ENCODE assay signal across 8 cellular contexts in the genomic region with DNA sequence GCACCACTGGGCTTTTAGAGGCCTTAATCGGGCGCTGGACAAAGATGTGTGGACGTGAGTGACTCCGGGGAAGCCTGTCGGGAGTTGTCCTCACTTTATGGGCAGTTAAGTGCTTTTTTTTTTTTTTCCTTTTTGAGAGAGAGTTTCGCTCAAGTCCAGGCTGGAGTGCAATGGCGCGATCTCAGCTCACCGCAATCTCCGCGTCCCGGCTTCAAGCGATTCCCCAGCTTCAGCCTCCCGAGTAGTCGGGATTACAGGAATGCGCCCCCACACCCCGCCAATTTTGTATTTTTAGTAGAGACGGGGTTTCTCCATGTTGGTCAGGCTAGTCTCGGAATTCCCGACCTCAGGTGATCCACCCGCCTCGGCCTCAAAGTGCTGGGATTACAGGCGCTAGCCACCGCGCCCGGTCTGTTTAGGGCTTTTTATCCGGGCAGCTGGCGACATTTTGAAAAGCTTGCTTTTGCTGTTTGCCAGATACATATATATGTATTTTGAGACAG. TPM values are rescaled to one million over a fixed set of nuclear protein-coding genes. Genes with fewer than 3 reads are reported as not detected.
DNase-seq lines count a peak whose midpoint lies in the region; ATAC-seq and TF ChIP-seq lines count a peak whose summit lies in the region.

No MANE protein-coding gene starts in this region.

- H3K27me3 ChIP-seq in GM23338 (ENCODE audit: insufficient read depth) (no peaks in the 10 kb centered on the region), right atrium auricular region (no peaks in the 10 kb centered on the region), skeletal muscle satellite cell (ENCODE audit: control insufficient read depth, insufficient read depth, low read length) (no peaks in the 10 kb centered on the region)

- TF ChIP-seq CTCF in GM23338 (conservative IDR thresholded peaks at IDR 0.05; ENCODE audit: low read depth in 2 of 2) (no peak), activated B cell treated with CpG ODN at 0.5 μM for 24 hours (IDR thresholded peaks at IDR 0.05) (no peak), right atrium auricular region (IDR thresholded peaks at IDR 0.05) (no peak)

- H3K9me3 ChIP-seq in right atrium auricular region (no peaks in the 10 kb centered on the region), skeletal muscle satellite cell (replicated peaks; ENCODE audit: low read length) (no peaks in the 10 kb centered on the region)

- CTCF ChIA-PET in activated B cell treated with CpG ODN at 0.5 μM for 24 hours (lab: Charles Lee) = interaction anchor here (1.0 kb wide), 1 partner anchor 322 kb away, joined by 3 read pairs; no protein-coding TSS in a partner anchor

- H3K4me1 ChIP-seq in GM23338 (ENCODE audit: insufficient read depth) (peaks cover 14% of the 10 kb centered on the region), right atrium auricular region (peaks cover 0 to 18% of the 10 kb centered on the region in 2 donors), skeletal muscle satellite cell (ENCODE audit: control insufficient read depth, insufficient read depth, low read length) (peaks cover 6% of the 10 kb centered on the region)

- H3K36me3 ChIP-seq in GM23338 (ENCODE audit: insufficient read depth) = no peaks in the 10 kb centered on the region
- no peaks in the 10 kb centered on the region for H3K36me3 ChIP-seq in right atrium auricular region
- H3K36me3 ChIP-seq in skeletal muscle satellite cell (ENCODE audit: insufficient read depth, low read length) = no peaks in the 10 kb centered on the region

- H3K79me2 ChIP-seq in GM23338 (replicated peaks; ENCODE audit: insufficient read depth) = peaks cover 56% of the 10 kb centered on the region

- H3K9me3 Mint-ChIP-seq in GM23338 (no peaks in the 10 kb centered on the region; the same call in 2 of the 3 replicates), activated B cell treated with CpG ODN at 0.5 μM for 24 hours (no peaks in the 10 kb centered on the region)

- H3F3A ChIP-seq in GM23338 (replicated peaks; ENCODE audit: low read depth) = no peaks in the 10 kb centered on the region; the same call in 1 of the 2 replicates

- DNase-seq in GM23338 (ENCODE audit: low spot score) (peak; percentile 48), activated B cell treated with CpG ODN at 0.5 μM for 24 hours (no peak), right atrium auricular region (ENCODE audit: low spot score) (no peak), HPDE6-E6E7 (ENCODE audit: extremely low spot score) (no peak), DMS153 (lab: John Stamatoyannopoulos, UW) (no peak)

- intact Hi-C loops in activated B cell treated with CpG ODN at 0.5 μM for 24 hours (cut with micrococcal nuclease) = loop anchor here (5.0 kb wide), 5 partner anchors 33 to 867 kb away; a partner anchor contains a TSS

- H3K36me3 Mint-ChIP-seq in GM23338 (ENCODE audit: low read depth) = peaks cover 25% of the 10 kb centered on the region
- H3K36me3 Mint-ChIP-seq in activated B cell treated with CpG ODN at 0.5 μM for 24 hours (ENCODE audit: low read depth) = peaks cover 6% of the 10 kb centered on the region

- H3K4me3 ChIP-seq in GM23338 (peak overlapping the region; percentile 98), right atrium auricular region (peak overlapping the region; percentile 74 to 92), skeletal muscle satellite cell (ENCODE audit: low read length) (peak overlapping the region; percentile 88)

- POLR2A ChIA-PET in activated B cell treated with CpG ODN at 0.5 μM for 24 hours (lab: Charles Lee) = interaction anchor here (0.6 to 1.9 kb wide), 4 partner anchors 12 to 382 kb away, joined by 3 to 9 read pairs (median 8); a partner anchor contains a TSS

- peak overlapping the region; percentile 74 for H3K9ac ChIP-seq in skeletal muscle satellite cell (ENCODE audit: low read depth, low read length)

- ATAC-seq in GM23338 (no peak), activated B cell treated with CpG ODN at 0.5 μM for 24 hours (ENCODE audit: low read depth) (no peak), GM18868 (IDR thresholded peaks at IDR 0.05; ENCODE audit: unreplicated experiment) (no peak), GM19463 (IDR thresholded peaks at IDR 0.05; ENCODE audit: unreplicated experiment) (no peak)

- peaks cover 49% of the 10 kb centered on the region for H4K20me1 ChIP-seq in GM23338 (replicated peaks; ENCODE audit: insufficient read depth)

- peak overlapping the region; percentile 99 for H3K4me2 ChIP-seq in GM23338
- H3K4me2 ChIP-seq in skeletal muscle satellite cell (ENCODE audit: low read length) = peak overlapping the region; percentile 94

- H3K27ac ChIP-seq in GM23338 (ENCODE audit: low read depth) (peak overlapping the region; percentile 84), right atrium auricular region (peak overlapping the region; percentile 91 to 93)

- peaks cover 11% of the 10 kb centered on the region for H3K27me3 Mint-ChIP-seq in GM23338 (ENCODE audit: insufficient read depth, low read depth, poor library complexity)
- no peaks in the 10 kb centered on the region for H3K27me3 Mint-ChIP-seq in activated B cell treated with CpG ODN at 0.5 μM for 24 hours

- peaks cover 10% of the 10 kb centered on the region for H3K4me1 Mint-ChIP-seq in GM23338
- peaks cover 22% of the 10 kb centered on the region for H3K4me1 Mint-ChIP-seq in activated B cell treated with CpG ODN at 0.5 μM for 24 hours

- H3K4me3 Mint-ChIP-seq in GM23338 = peak overlapping the region; percentile 94
- peak overlapping the region; percentile 92 for H3K4me3 Mint-ChIP-seq in activated B cell treated with CpG ODN at 0.5 μM for 24 hours

- H3K9me2 ChIP-seq in GM23338 (ENCODE audit: insufficient read depth) = no peaks in the 10 kb centered on the region

- peak overlapping the region; percentile 98; the same call in 1 of the 2 replicates for H3K27ac Mint-ChIP-seq in GM23338
- peak overlapping the region; percentile 83 for H3K27ac Mint-ChIP-seq in activated B cell treated with CpG ODN at 0.5 μM for 24 hours

- H2AFZ ChIP-seq in GM23338 = no peak overlapping the region

TF ChIP-seq in GM23338, 12 proteins besides CTCF, POLR2A, EP300 and RAD21:
- TF ChIP-seq EZH2 (IDR thresholded peaks at IDR 0.05; ENCODE audit: low read depth, unreplicated experiment) (no peak), ZNF114 (CRISPR knock-in tag; IDR thresholded peaks at IDR 0.05) (no peak), EZH2phosphoT487 (IDR thresholded peaks at IDR 0.05; ENCODE audit: unreplicated experiment) (no peak), POLR2AphosphoS5 (IDR thresholded peaks at IDR 0.05; ENCODE audit: low read depth) (no peak)

RNA-seq across cellular contexts. Expression of a gene that starts 1.5 kb away (rescaled TPM):
- 205 and 311 TPM in 2 replicates for total RNA-seq in GM23338 (2014; rRNA removed; shearing (Covaris generic))
- polyA plus RNA-seq in GM23338 (2016; fragmentation: Nextera tagmentation; extraction: Ambion mirVana) = 86.9 and 109 TPM in 2 replicates
- total RNA-seq in activated B cell treated with CpG ODN at 0.5 μM for 24 hours = 40.6 and 42.1 TPM in 2 replicates
- 10 to 100 TPM; 17.0 to 22.3 TPM for total RNA-seq in right atrium auricular region
- 50.0 and 51.5 TPM in 2 replicates for total RNA-seq in skeletal muscle satellite cell (2012; rRNA removed)
